8 cellular contexts compared by ENCODE assay signal in the genomic region with DNA sequence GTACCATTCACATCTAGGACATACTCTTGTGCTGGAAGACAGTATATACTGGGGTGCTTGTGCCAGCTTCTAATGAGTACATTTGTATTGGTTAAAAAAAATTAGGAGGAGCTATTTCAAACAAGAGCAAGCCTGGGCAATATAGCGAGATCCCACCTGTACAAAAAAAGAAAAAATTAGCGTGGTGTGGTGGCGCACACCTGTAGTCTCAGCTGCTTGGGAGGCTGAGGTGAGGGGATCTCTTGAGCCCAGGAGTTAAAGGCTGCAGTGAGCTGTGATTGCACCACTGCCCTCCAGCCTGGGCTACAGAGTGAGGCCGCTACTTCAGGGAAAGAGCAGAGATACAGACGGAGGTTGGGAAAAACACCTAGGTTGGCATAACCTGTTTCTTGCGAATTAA. TPM values are rescaled to one million over a fixed set of nuclear protein-coding genes. Genes with fewer than 3 reads are reported as not detected.
DNase-seq lines count a peak whose midpoint lies in the region; ATAC-seq, FAIRE-seq and TF ChIP-seq lines count a peak whose summit lies in the region.

No MANE protein-coding gene starts in this region.

- H3K4me3 ChIP-seq in HUES6 (ENCODE audit: low read depth, low read length): peak overlapping the region; percentile 86
- peak overlapping the region; percentile 61 for H3K4me3 ChIP-seq in iPS-18a (ENCODE audit: low read length)
- peak overlapping the region; percentile 96 for H3K4me3 ChIP-seq in smooth muscle cell
- peak overlapping the region in 1 of 2 donors; percentile 91 for H3K4me3 ChIP-seq in small intestine (ENCODE audit: low read depth in 1 of 2, low read length in 2 of 2)

- H3K79me2 ChIP-seq in smooth muscle cell (ENCODE audit: low read depth): peaks cover 59% of the 10 kb centered on the region

- no peaks in the 10 kb centered on the region for H3F3A ChIP-seq in smooth muscle cell (ENCODE audit: low read depth)

- no peaks in the 10 kb centered on the region for H3K9me3 Mint-ChIP-seq in activated CD8-positive, alpha-beta T cell treated with anti-CD3 and anti-CD28 coated beads, Interleukin-2, amount 10 ng/mL, durations not matched to agents 7 days and 5 days (ENCODE audit: insufficient read depth)

- no peaks in the 10 kb centered on the region for H3K9me3 ChIP-seq in HUES6 (ENCODE audit: control insufficient read depth, insufficient read depth, low read depth, low read length)
- H3K9me3 ChIP-seq in iPS-18a (ENCODE audit: control insufficient read depth, low read depth, low read length): no peaks in the 10 kb centered on the region
- no peaks in the 10 kb centered on the region for H3K9me3 ChIP-seq in smooth muscle cell (replicated peaks; ENCODE audit: low read depth)
- H3K9me3 ChIP-seq in small intestine (ENCODE audit: control insufficient read depth, low read depth): no peaks in the 10 kb centered on the region

- peaks cover 6% of the 10 kb centered on the region for H3K27me3 Mint-ChIP-seq in activated CD8-positive, alpha-beta T cell treated with anti-CD3 and anti-CD28 coated beads, Interleukin-2, amount 10 ng/mL, durations not matched to agents 7 days and 5 days (ENCODE audit: low read depth)

- H3K9ac ChIP-seq in HUES6 (ENCODE audit: low read length) (no peak overlapping the region), iPS-18a (ENCODE audit: low read length) (peak overlapping the region; percentile 58), smooth muscle cell (ENCODE audit: low read depth) (peak overlapping the region; percentile 91)

- no peak overlapping the region for H3K27ac ChIP-seq in HUES6 (ENCODE audit: low read depth, low read length)
- H3K27ac ChIP-seq in iPS-18a (ENCODE audit: low read length): no peak overlapping the region
- H3K27ac ChIP-seq in smooth muscle cell (ENCODE audit: low read depth): no peak overlapping the region
- H3K27ac ChIP-seq in small intestine (ENCODE audit: low read depth in 1 of 2, low read length in 1 of 2): no peak overlapping the region

- no peak for ATAC-seq in activated CD8-positive, alpha-beta T cell treated with anti-CD3 and anti-CD28 coated beads, Interleukin-2, amount 10 ng/mL, durations not matched to agents 7 days and 5 days
- no peak for ATAC-seq in GM18907 (IDR thresholded peaks at IDR 0.05; ENCODE audit: unreplicated experiment)

- H4K20me1 ChIP-seq in smooth muscle cell (ENCODE audit: low read depth): peaks cover 28% of the 10 kb centered on the region

- POLR2A ChIA-PET in activated CD8-positive, alpha-beta T cell treated with anti-CD3 and anti-CD28 coated beads, Interleukin-2, amount 10 ng/mL, durations not matched to agents 7 days and 5 days (lab: Charles Lee): no interaction called here

- DNase-seq in activated CD8-positive, alpha-beta T cell treated with anti-CD3 and anti-CD28 coated beads, Interleukin-2, amount 10 ng/mL, durations not matched to agents 7 days and 5 days: no peak
- DNase-seq in smooth muscle cell (lab: John Stamatoyannopoulos, UW; ENCODE audit: unreplicated experiment) (no peak), HTR-8/SVneo (ENCODE audit: insufficient read length, low spot score) (no peak), NCI-H510A (lab: John Stamatoyannopoulos, UW) (no peak), small intestine (no peak)

- no peaks in the 10 kb centered on the region for H3K27me3 ChIP-seq in HUES6 (ENCODE audit: control insufficient read depth, insufficient read depth, low read length)
- no peaks in the 10 kb centered on the region for H3K27me3 ChIP-seq in iPS-18a (ENCODE audit: control insufficient read depth, insufficient read depth, low read length)
- H3K27me3 ChIP-seq in smooth muscle cell (ENCODE audit: low read depth): no peaks in the 10 kb centered on the region
- H3K27me3 ChIP-seq in small intestine (ENCODE audit: control insufficient read depth in 2 of 2, insufficient read depth in 2 of 2, low read length in 2 of 2): no peaks in the 10 kb centered on the region

- peaks cover 4% of the 10 kb centered on the region; the same call in 1 of the 2 replicates for H3K36me3 ChIP-seq in HUES6 (ENCODE audit: control insufficient read depth, insufficient read depth, low read length)
- H3K36me3 ChIP-seq in iPS-18a (ENCODE audit: control insufficient read depth, low read depth, low read length): no peaks in the 10 kb centered on the region
- no peaks in the 10 kb centered on the region for H3K36me3 ChIP-seq in smooth muscle cell (ENCODE audit: low read depth)
- H3K36me3 ChIP-seq in small intestine (ENCODE audit: control insufficient read depth in 2 of 2, insufficient read depth in 2 of 2, low read length in 2 of 2): peaks cover 0 to 4% of the 10 kb centered on the region in 2 donors

- whole genome bisulfite sequencing in smooth muscle cell (ENCODE audit: low lambda C conversion rate): 97% methylated on average over 6 of the region's 6 CpGs
- WGBS in small intestine, 3 donors: 91 to 95% (median 92%) methylated on average over 6 of the region's 6 CpGs

- H3K4me2 ChIP-seq in smooth muscle cell: peak overlapping the region; percentile 100

- H2AFZ ChIP-seq in smooth muscle cell (ENCODE audit: low read depth): peak overlapping the region; percentile 98

- H3K4me1 ChIP-seq in HUES6 (ENCODE audit: control insufficient read depth, insufficient read depth, low read length): peaks cover 7% of the 10 kb centered on the region
- H3K4me1 ChIP-seq in iPS-18a (ENCODE audit: control insufficient read depth, low read depth, low read length): peaks cover 7% of the 10 kb centered on the region
- H3K4me1 ChIP-seq in smooth muscle cell (ENCODE audit: low read depth): peaks cover 5% of the 10 kb centered on the region
- peaks cover 0 to 5% of the 10 kb centered on the region in 2 donors for H3K4me1 ChIP-seq in small intestine (ENCODE audit: control insufficient read depth in 2 of 2, insufficient read depth in 1 of 2, low read depth in 1 of 2, low read length in 1 of 2)

- no peak overlapping the region for H3K27ac Mint-ChIP-seq in activated CD8-positive, alpha-beta T cell treated with anti-CD3 and anti-CD28 coated beads, Interleukin-2, amount 10 ng/mL, durations not matched to agents 7 days and 5 days

- peak overlapping the region; percentile 82 for H3K4me3 Mint-ChIP-seq in activated CD8-positive, alpha-beta T cell treated with anti-CD3 and anti-CD28 coated beads, Interleukin-2, amount 10 ng/mL, durations not matched to agents 7 days and 5 days

- peaks cover 17% of the 10 kb centered on the region for H3K4me1 Mint-ChIP-seq in activated CD8-positive, alpha-beta T cell treated with anti-CD3 and anti-CD28 coated beads, Interleukin-2, amount 10 ng/mL, durations not matched to agents 7 days and 5 days (ENCODE audit: low read depth)

- H3K36me3 Mint-ChIP-seq in activated CD8-positive, alpha-beta T cell treated with anti-CD3 and anti-CD28 coated beads, Interleukin-2, amount 10 ng/mL, durations not matched to agents 7 days and 5 days (ENCODE audit: low read depth): peaks cover 2% of the 10 kb centered on the region

- CTCF ChIA-PET in activated CD8-positive, alpha-beta T cell treated with anti-CD3 and anti-CD28 coated beads, Interleukin-2, amount 10 ng/mL, durations not matched to agents 7 days and 5 days (lab: Charles Lee): interaction anchor here (1.4 kb wide), 1 partner anchor 152 kb away, joined by 5 read pairs; the partner anchor contains the start of gene ERCC4

- no peak for FAIRE-seq in HTR-8/SVneo (lab: Jason Lieb, UNC)
- FAIRE-seq in small intestine (lab: Jason Lieb, UNC): no peak

- TF ChIP-seq CTCF in smooth muscle cell (IDR thresholded peaks at IDR 0.05; ENCODE audit: borderline replicate concordance, insufficient read depth, poor library complexity, severe bottlenecking): no peak

RNA-seq across cellular contexts. Expression of gene MRTFB, which starts 1.2 kb away (rescaled TPM):
- 10 to 100 TPM; 15.5 to 16.6 TPM for total RNA-seq in activated CD8-positive, alpha-beta T cell treated with anti-CD3 and anti-CD28 coated beads, Interleukin-2, amount 10 ng/mL, durations not matched to agents 7 days and 5 days
- 20.7 and 22.6 TPM in 2 replicates for total RNA-seq in smooth muscle cell
- polyA plus RNA-seq in smooth muscle cell (6.8 and 9.7 TPM in 2 replicates), small intestine (10 to 100 TPM in 1 of 3 donors, 1 to 10 TPM in 2; 3.1 to 13.4 (median 5.4) TPM)
